Comparison of ENCODE assay signal across 1 cellular context in the genomic region with DNA sequence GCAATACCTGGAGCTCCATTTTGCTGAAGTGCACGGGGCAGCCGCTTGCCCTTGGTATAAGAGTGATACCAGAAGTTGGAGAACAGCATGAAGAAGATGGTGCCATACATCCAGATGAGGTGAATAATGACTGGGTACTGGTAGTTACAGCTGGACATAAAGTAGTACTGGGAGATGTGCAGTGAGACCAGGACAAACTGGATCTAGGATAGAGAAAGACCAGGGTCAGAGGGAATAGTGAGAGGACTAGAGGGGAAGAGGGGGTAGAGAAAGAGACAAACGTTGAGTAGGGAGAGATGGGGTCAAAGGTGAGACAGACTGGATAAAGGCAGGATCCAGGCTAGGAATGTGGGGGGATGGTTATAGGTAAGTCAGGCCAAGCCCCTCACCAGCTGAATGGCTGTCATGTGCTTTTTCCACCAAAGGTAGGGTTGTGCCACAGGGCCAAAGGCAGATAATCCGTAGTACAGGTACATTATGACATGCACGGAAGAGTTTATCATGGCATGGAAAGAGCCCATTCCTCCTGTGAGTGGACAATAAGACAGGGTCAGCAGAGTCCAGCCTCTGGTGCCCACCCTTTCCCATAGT.
TF ChIP-seq lines count a peak whose summit lies in the region.

No MANE protein-coding gene starts in this region.

TF ChIP-seq in HCT116, 20 proteins besides CTCF, POLR2A, EP300 and RAD21:
- TF ChIP-seq SRF (IDR thresholded peaks at IDR 0.05; ENCODE audit: low read depth) = no peak
- TF ChIP-seq JUND (IDR thresholded peaks at IDR 0.05) = no peak
- TF ChIP-seq, protein P1, sequence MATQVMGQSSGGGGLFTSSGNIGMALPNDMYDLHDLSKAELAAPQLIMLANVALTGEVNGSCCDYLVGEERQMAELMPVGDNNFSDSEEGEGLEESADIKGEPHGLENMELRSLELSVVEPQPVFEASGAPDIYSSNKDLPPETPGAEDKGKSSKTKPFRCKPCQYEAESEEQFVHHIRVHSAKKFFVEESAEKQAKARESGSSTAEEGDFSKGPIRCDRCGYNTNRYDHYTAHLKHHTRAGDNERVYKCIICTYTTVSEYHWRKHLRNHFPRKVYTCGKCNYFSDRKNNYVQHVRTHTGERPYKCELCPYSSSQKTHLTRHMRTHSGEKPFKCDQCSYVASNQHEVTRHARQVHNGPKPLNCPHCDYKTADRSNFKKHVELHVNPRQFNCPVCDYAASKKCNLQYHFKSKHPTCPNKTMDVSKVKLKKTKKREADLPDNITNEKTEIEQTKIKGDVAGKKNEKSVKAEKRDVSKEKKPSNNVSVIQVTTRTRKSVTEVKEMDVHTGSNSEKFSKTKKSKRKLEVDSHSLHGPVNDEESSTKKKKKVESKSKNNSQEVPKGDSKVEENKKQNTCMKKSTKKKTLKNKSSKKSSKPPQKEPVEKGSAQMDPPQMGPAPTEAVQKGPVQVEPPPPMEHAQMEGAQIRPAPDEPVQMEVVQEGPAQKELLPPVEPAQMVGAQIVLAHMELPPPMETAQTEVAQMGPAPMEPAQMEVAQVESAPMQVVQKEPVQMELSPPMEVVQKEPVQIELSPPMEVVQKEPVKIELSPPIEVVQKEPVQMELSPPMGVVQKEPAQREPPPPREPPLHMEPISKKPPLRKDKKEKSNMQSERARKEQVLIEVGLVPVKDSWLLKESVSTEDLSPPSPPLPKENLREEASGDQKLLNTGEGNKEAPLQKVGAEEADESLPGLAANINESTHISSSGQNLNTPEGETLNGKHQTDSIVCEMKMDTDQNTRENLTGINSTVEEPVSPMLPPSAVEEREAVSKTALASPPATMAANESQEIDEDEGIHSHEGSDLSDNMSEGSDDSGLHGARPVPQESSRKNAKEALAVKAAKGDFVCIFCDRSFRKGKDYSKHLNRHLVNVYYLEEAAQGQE (IDR thresholded peaks at IDR 0.05; ENCODE audit: low read depth) = no peak
- TF ChIP-seq POLR2AphosphoS5 (IDR thresholded peaks at IDR 0.05; ENCODE audit: low read depth, low read length) = no peak; the same call in 1 of the 2 replicates
TF ChIP-seq in HCT116: peak in this region for 0.
